Comparison of ENCODE assay signal across 9 cellular contexts in genomic region chr3:43181202-43181910, GRCh38.
DNase-seq lines count a peak whose midpoint lies in the region; ATAC-seq and TF ChIP-seq lines count a peak whose summit lies in the region.
"Had no signal": no experiment of that assay in that cellular context is flagged by ENCODE, and none has a peak within 500 bp of the region (broad histone marks: within the 10 kb centered on the region; RNA-seq: fewer than 3 reads in every experiment).

No MANE protein-coding gene starts in this region.

- peaks cover 23% of the 10 kb centered on the region for H3K4me1 ChIP-seq in hepatocyte (ENCODE audit: insufficient read depth)
- H3K4me1 ChIP-seq in aorta (ENCODE audit: control insufficient read depth in 1 of 2, insufficient read depth in 2 of 2, low read length in 2 of 2): no peaks in the 10 kb centered on the region

- peaks cover 73% of the 10 kb centered on the region for H3K4me1 Mint-ChIP-seq in HFFc6 (ENCODE audit: low read depth)

- H3K4me3 ChIP-seq in hepatocyte: no peak overlapping the region
- H3K4me3 ChIP-seq in aorta (ENCODE audit: low read length in 2 of 2): no peak overlapping the region

- H3K4me3 Mint-ChIP-seq in HFFc6: no peak overlapping the region
- H3K4me3 Mint-ChIP-seq: nephron had no signal

- peak overlapping the region; percentile 90 for H3K27ac ChIP-seq in hepatocyte
- no peak overlapping the region for H3K27ac ChIP-seq in aorta (ENCODE audit: low read depth in 1 of 2, low read length in 2 of 2)

- no peak overlapping the region for H2AFZ ChIP-seq in hepatocyte

- no peak for TF ChIP-seq POLR2A in erythroblast (IDR thresholded peaks at IDR 0.05; ENCODE audit: low read length)

- DNase-seq in ELF-1 (ENCODE audit: low read depth, low spot score): peak; percentile 11
- DNase-seq in activated CD4-positive, alpha-beta T cell treated with anti-CD3 and anti-CD28 coated beads for 1 hour: peak; percentile 13
- DNase-seq in hepatocyte (ENCODE audit: low spot score): no peak
- DNase-seq in HFFc6: no peak
- DNase-seq in NAMALWA (ENCODE audit: low spot score): no peak
- DNase-seq in aorta: no peak
- no peak for DNase-seq in erythroblast (lab: John Stamatoyannopoulos, UW)

- peaks cover 5% of the 10 kb centered on the region; the same call in 1 of the 2 replicates for H3K27me3 Mint-ChIP-seq in HFFc6 (ENCODE audit: insufficient read depth)

- no peak for TF ChIP-seq CTCF in hepatocyte (IDR thresholded peaks at IDR 0.05; ENCODE audit: poor library complexity)
- no peak for TF ChIP-seq CTCF in HFFc6 (IDR thresholded peaks at IDR 0.05)

- no peaks in the 10 kb centered on the region for H4K20me1 ChIP-seq in hepatocyte (ENCODE audit: insufficient read depth, poor library complexity, severe bottlenecking)

- WGBS in hepatocyte (ENCODE audit: low lambda C conversion rate, missing lambda C conversion rate): 80% methylated on average over 17 of the region's 17 CpGs
- WGBS in aorta, 2 donors: 82 to 84% methylated on average over 17 of the region's 17 CpGs

- ATAC-seq in HG02623 (IDR thresholded peaks at IDR 0.05; ENCODE audit: unreplicated experiment) (peak; percentile 75), aorta (ENCODE audit: low FRiP score) (no peak)

- H3K9me2 ChIP-seq in hepatocyte (replicated peaks; ENCODE audit: insufficient read depth): no peaks in the 10 kb centered on the region

- H3K36me3 ChIP-seq in hepatocyte (replicated peaks; ENCODE audit: insufficient read depth, low read depth) (no peaks in the 10 kb centered on the region), aorta (ENCODE audit: control insufficient read depth in 1 of 2, insufficient read depth in 2 of 2, low read length in 1 of 2) (no peaks in the 10 kb centered on the region)

- intact Hi-C loops in aorta (cut with DNase I): no loop called here

- H3K36me3 Mint-ChIP-seq in HFFc6 (ENCODE audit: low read depth): peaks cover 6% of the 10 kb centered on the region; the same call in 1 of the 2 replicates

- H3K27ac Mint-ChIP-seq in HFFc6: no peak overlapping the region

- no peaks in the 10 kb centered on the region for H3K9me3 Mint-ChIP-seq in HFFc6
- H3K9me3 Mint-ChIP-seq: nephron had no signal

- no peaks in the 10 kb centered on the region for H3K79me2 ChIP-seq in hepatocyte

- H3K27me3 ChIP-seq in hepatocyte (no peaks in the 10 kb centered on the region), aorta (ENCODE audit: control insufficient read depth in 1 of 2, insufficient read depth in 2 of 2, low read length in 1 of 2) (no peaks in the 10 kb centered on the region)

- no peaks in the 10 kb centered on the region for H3K9me3 ChIP-seq in hepatocyte (ENCODE audit: low read depth)
- no peaks in the 10 kb centered on the region for H3K9me3 ChIP-seq in aorta (ENCODE audit: control insufficient read depth, low read length)

- H3K4me2 ChIP-seq in hepatocyte: no peak overlapping the region

Comparison
In these comparisons a context has a peak if more than half of its experiments do, and no peak if none do; other contexts are left out.
1. DNase-seq: peak in ELF-1 (single experiment) and activated CD4-positive, alpha-beta T cell treated with anti-CD3 and anti-CD28 coated beads for 1 hour (single experiment); none in hepatocyte (single experiment), HFFc6 (single experiment), NAMALWA (single experiment), aorta (0 of 2) and erythroblast (0 of 2).